Comparison of ENCODE assay signal across 19 cellular contexts in the genomic region with DNA sequence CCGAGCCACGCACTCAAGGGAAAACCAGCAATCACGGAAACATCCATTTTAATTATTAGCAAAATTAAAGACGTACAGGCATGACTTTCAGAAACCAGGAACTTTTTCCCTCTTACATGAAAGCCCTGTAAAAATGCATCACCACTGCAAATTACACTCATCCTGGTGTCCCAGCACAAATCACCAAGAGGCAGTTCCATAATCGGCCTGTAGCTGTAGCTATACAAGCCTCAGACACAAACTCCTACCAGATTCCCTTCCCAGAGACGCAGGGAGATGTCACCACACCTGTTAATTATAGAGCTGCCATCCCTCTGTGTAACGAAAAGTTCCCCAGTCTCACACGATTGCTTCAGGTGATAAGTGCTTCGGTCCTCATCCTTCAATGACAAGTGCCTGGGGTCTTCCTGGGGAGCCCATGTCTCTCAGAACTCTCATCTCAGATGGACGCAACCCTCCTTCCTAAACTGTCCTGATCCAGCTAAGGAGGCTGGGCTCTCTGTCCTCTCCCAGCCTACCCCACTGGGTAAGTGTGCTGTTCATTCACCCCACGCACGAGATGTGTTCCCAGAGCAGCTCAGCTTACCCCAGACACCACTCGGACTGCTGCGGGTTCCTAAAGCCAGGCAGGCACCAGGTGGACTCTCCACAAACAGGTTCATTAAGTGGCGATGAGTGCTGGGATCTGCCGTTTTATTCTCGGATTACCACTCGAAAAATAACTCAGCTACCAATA. TPM values are rescaled to one million over a fixed set of nuclear protein-coding genes. Genes with fewer than 3 reads are reported as not detected.
DNase-seq lines count a peak whose midpoint lies in the region; ATAC-seq and TF ChIP-seq lines count a peak whose summit lies in the region.
"Had no signal": no experiment of that assay in that cellular context is flagged by ENCODE, and none has a peak within 500 bp of the region (broad histone marks: within the 10 kb centered on the region; RNA-seq: fewer than 3 reads in every experiment).

No MANE protein-coding gene starts in this region.

- no peaks in the 10 kb centered on the region for H3K9me3 ChIP-seq in WERI-Rb-1 (ENCODE audit: severe bottlenecking)
- no peaks in the 10 kb centered on the region for H3K9me3 ChIP-seq in esophagus squamous epithelium
- H3K9me3 ChIP-seq: SK-N-SH had no signal

- peak; percentile 3 for TF ChIP-seq CTCF in GM12873 (IDR thresholded peaks at IDR 0.05; ENCODE audit: insufficient read depth, low read depth, low read length, missing control alignments)
- TF ChIP-seq CTCF in WERI-Rb-1 (IDR thresholded peaks at IDR 0.05; ENCODE audit: low read depth, low read length) = 0 out of 2 replicates have a peak, but pooled peaks have one; percentile 13
- TF ChIP-seq CTCF in esophagus squamous epithelium (IDR thresholded peaks at IDR 0.05) = peak in 4 of 6 experiments; percentile 22 to 55 (median 42)

- H3K27ac ChIP-seq in WERI-Rb-1 (no peak overlapping the region), esophagus squamous epithelium (peak overlapping the region; percentile 36 to 94 (median 71)), rectal smooth muscle tissue (ENCODE audit: low read depth, low read length) (peak overlapping the region; percentile 62)

- no peak for ATAC-seq in HG03571 (IDR thresholded peaks at IDR 0.05; ENCODE audit: unreplicated experiment)
- ATAC-seq: activated T-cell treated with anti-CD3 and anti-CD28 coated beads, Interleukin-2, amount 50 U/mL, for 4 hours; stimulated activated naive B cell treated with anti-CD40 and anti-IgM and Interleukin-4, amounts not matched to agents 10 μg/mL and 1 μg/mL and 100 μg/mL, for 72 hours had no signal

- H3K4me3 ChIP-seq in WERI-Rb-1 (ENCODE audit: low read depth, low read length) = no peak overlapping the region
- H3K4me3 ChIP-seq in esophagus squamous epithelium = peak overlapping the region in 1 of 4 donors; percentile 7
- peak overlapping the region; percentile 26 for H3K4me3 ChIP-seq in rectal smooth muscle tissue (ENCODE audit: low read length)

- TF ChIP-seq POLR2A in esophagus squamous epithelium (IDR thresholded peaks at IDR 0.05) = no peak

- peaks cover 9% of the 10 kb centered on the region; the same call in 1 of the 2 replicates for H3K36me3 ChIP-seq in WERI-Rb-1
- no peaks in the 10 kb centered on the region for H3K36me3 ChIP-seq in esophagus squamous epithelium
- no peaks in the 10 kb centered on the region for H3K36me3 ChIP-seq in rectal smooth muscle tissue (ENCODE audit: control insufficient read depth, insufficient read depth, low read length)

- H3K4me1 ChIP-seq in esophagus squamous epithelium (peaks cover 10 to 75% (median 13%) of the 10 kb centered on the region in 3 donors), rectal smooth muscle tissue (ENCODE audit: control insufficient read depth, insufficient read depth, low read length) (peaks cover 17% of the 10 kb centered on the region)

- intact Hi-C loops in esophagus squamous epithelium (cut with DNase I) = no loop called here

- DNase-seq in WERI-Rb-1 (no peak), esophagus squamous epithelium (lab: John Stamatoyannopoulos, UW) (no peak), putamen (ENCODE audit: low spot score) (no peak), GF-D8 (lab: John Stamatoyannopoulos, UW) (no peak), D341Med (ENCODE audit: low spot score) (no peak)
- DNase-seq: activated CD4-positive, alpha-beta T cell treated with anti-CD3 and anti-CD28 coated beads, Interleukin-2, amount 50 U/mL, for 1 hour; activated T-cell treated with anti-CD3 and anti-CD28 coated beads, Interleukin-2, amount 50 U/mL, for 4 hours; DMS153; HCEC 1CT; mammary epithelial cell; NCI-H1048; NCI-H2227 treated with DMSO at 0.1 percent for 48 hours; OCI-M1; SK-N-SH; stimulated activated naive B cell treated with anti-CD40 and anti-IgM and Interleukin-4, amounts not matched to agents 10 μg/mL and 1 μg/mL and 100 μg/mL, for 72 hours had no signal

- 43 to 68% methylated on average over 11 to 13 of the region's 18 CpGs for WGBS in esophagus squamous epithelium, 2 donors

- no peak overlapping the region for H3K9ac ChIP-seq in rectal smooth muscle tissue (ENCODE audit: low read length)
- H3K9ac ChIP-seq: SK-N-SH had no signal

- H3K27me3 ChIP-seq in WERI-Rb-1 (ENCODE audit: insufficient read depth, low read depth, severe bottlenecking) (no peaks in the 10 kb centered on the region), esophagus squamous epithelium (peaks cover 0 to 23% (median 0%) of the 10 kb centered on the region in 4 donors), rectal smooth muscle tissue (ENCODE audit: control insufficient read depth, insufficient read depth, low read length) (no peaks in the 10 kb centered on the region)

RNA-seq across cellular contexts. Expression of gene FGFR2, which starts 5.9 kb away (rescaled TPM):
- total RNA-seq in esophagus squamous epithelium = 10 to 100 TPM; 22.5 to 58.0 (median 44.4) TPM
- total RNA-seq: B cell had no signal
